Comparison of ENCODE assay signal across 22 cellular contexts in genomic region chr20:51516855-51517254, GRCh38.
"Had no signal": no experiment of that assay in that cellular context is flagged by ENCODE, and none has a peak within 500 bp of the region (broad histone marks: within the 10 kb centered on the region; RNA-seq: fewer than 3 reads in every experiment).

No MANE protein-coding gene starts in this region.

- H3K27ac Mint-ChIP-seq: neural progenitor cell; progenitor cell of endocrine pancreas; stimulated activated memory B cell treated with anti-CD40 and anti-IgM and Interleukin-4, amounts not matched to agents 10 μg/mL and 1 μg/mL and 100 μg/mL, for 72 hours; stimulated activated naive CD8-positive, alpha-beta T cell treated with anti-CD3 and anti-CD28 coated beads, Interleukin-15, Interleukin-2, amounts not matched to agents 100 ng/mL and 50 ng/mL, for 24 hours had no signal

- FAIRE-seq: frontal cortex, islet of Langerhans, pancreas had no signal

- H3K27me3 Mint-ChIP-seq: naive thymus-derived CD4-positive, alpha-beta T cell; progenitor cell of endocrine pancreas; stimulated activated memory B cell treated with anti-CD40 and anti-IgM and Interleukin-4, amounts not matched to agents 10 μg/mL and 1 μg/mL and 100 μg/mL, for 72 hours; stimulated activated naive CD8-positive, alpha-beta T cell treated with anti-CD3 and anti-CD28 coated beads, Interleukin-15, Interleukin-2, amounts not matched to agents 100 ng/mL and 50 ng/mL, for 24 hours had no signal

- H3K4me3 Mint-ChIP-seq: naive thymus-derived CD4-positive, alpha-beta T cell; neural progenitor cell; stimulated activated memory B cell treated with anti-CD40 and anti-IgM and Interleukin-4, amounts not matched to agents 10 μg/mL and 1 μg/mL and 100 μg/mL, for 72 hours; stimulated activated naive CD8-positive, alpha-beta T cell treated with anti-CD3 and anti-CD28 coated beads, Interleukin-15, Interleukin-2, amounts not matched to agents 100 ng/mL and 50 ng/mL, for 24 hours had no signal

- H3K36me3 ChIP-seq: neural progenitor cell, tibial artery, upper lobe of left lung had no signal

- H3K27me3 ChIP-seq: dorsolateral prefrontal cortex, heart left ventricle, neural progenitor cell, pancreas, tibial artery, upper lobe of left lung, vagina had no signal

- H2AFZ ChIP-seq: neural progenitor cell had no signal

- H3K4me2 ChIP-seq: neural progenitor cell, smooth muscle cell had no signal

- H3K4me3 ChIP-seq: dorsolateral prefrontal cortex, heart left ventricle, neural progenitor cell, pancreas, smooth muscle cell, tibial artery, upper lobe of left lung, vagina had no signal

- H3K27ac ChIP-seq: dorsolateral prefrontal cortex, heart left ventricle, neural progenitor cell, pancreas, tibial artery, upper lobe of left lung, vagina had no signal

- H3K36me3 Mint-ChIP-seq: neural progenitor cell had no signal

- H3K9me3 Mint-ChIP-seq: naive thymus-derived CD4-positive, alpha-beta T cell; neural progenitor cell; stimulated activated memory B cell treated with anti-CD40 and anti-IgM and Interleukin-4, amounts not matched to agents 10 μg/mL and 1 μg/mL and 100 μg/mL, for 72 hours; stimulated activated naive CD8-positive, alpha-beta T cell treated with anti-CD3 and anti-CD28 coated beads, Interleukin-15, Interleukin-2, amounts not matched to agents 100 ng/mL and 50 ng/mL, for 24 hours had no signal

- ATAC-seq: heart left ventricle; naive thymus-derived CD4-positive, alpha-beta T cell; pancreas; right cardiac atrium; stimulated activated memory B cell treated with anti-CD40 and anti-IgM and Interleukin-4, amounts not matched to agents 10 μg/mL and 1 μg/mL and 100 μg/mL, for 72 hours had no signal

- H3K9ac ChIP-seq: neural progenitor cell had no signal

- H3K9me3 ChIP-seq: heart left ventricle, pancreas, tibial artery, upper lobe of left lung, vagina had no signal

- H3K4me1 ChIP-seq: neural progenitor cell, pancreas, tibial artery, vagina had no signal

- DNase-seq: cortex of kidney; dorsolateral prefrontal cortex; effector CD8-positive, alpha-beta T cell; heart left ventricle; hippocampal formation; kidney glomerular epithelial cell; naive thymus-derived CD4-positive, alpha-beta T cell; occipital lobe; pancreas; right cardiac atrium; stimulated activated CD4-positive, alpha-beta T cell treated with anti-CD3 and anti-CD28 coated beads, Interleukin-4, amount 100 ng/mL, for 1 hour; stimulated activated CD8-positive, alpha-beta memory T cell treated with anti-CD3 and anti-CD28 coated beads, Interleukin-4, amount 100 ng/mL, for 48 hours; upper lobe of left lung had no signal
